Comparison of ENCODE assay signal across 27 cellular contexts in genomic region chr6:104700371-104701185, GRCh38.
A peak's percentile ranks its signal among the peaks of the same experiment; 100 is the strongest.
DNase-seq lines count a peak whose midpoint lies in the region; ATAC-seq and TF ChIP-seq lines count a peak whose summit lies in the region.
"Had no signal": no experiment of that assay in that cellular context is flagged by ENCODE, and none has a peak within 500 bp of the region (broad histone marks: within the 10 kb centered on the region; RNA-seq: fewer than 3 reads in every experiment).

No MANE protein-coding gene starts in this region.

- POLR2A ChIA-PET in WTC11 (lab: Charles Lee): no interaction called here

- H3K4me1 ChIP-seq in iPS DF 6.9 (ENCODE audit: control insufficient read depth, insufficient read depth, low read length): peaks cover 3% of the 10 kb centered on the region; the same call in 1 of the 2 replicates
- H3K4me1 ChIP-seq in HAP-1: no peaks in the 10 kb centered on the region
- H3K4me1 ChIP-seq: body of pancreas, Peyer's patch, sigmoid colon, tibial artery had no signal

- in situ Hi-C loops in Caki2 (cut with HindIII; ENCODE audit: low pct_unique_long_range_greater_than_20kb, low sequenced_read_pairs): no loop called here
- in situ Hi-C loops in HAP-1 (cut with MboI; ENCODE audit: low sequenced_read_pairs): no loop called here

- WGBS in iPS DF 6.9 (ENCODE audit: insufficient coverage, insufficient read length): no CpG with 5 or more reads among the region's 5 CpGs

- no peaks in the 10 kb centered on the region for H3K27me3 ChIP-seq in iPS DF 6.9 (ENCODE audit: control insufficient read depth, insufficient read depth, low read length)
- no peaks in the 10 kb centered on the region for H3K27me3 ChIP-seq in MG63
- H3K27me3 ChIP-seq in HAP-1 (ENCODE audit: low read depth): no peaks in the 10 kb centered on the region
- H3K27me3 ChIP-seq: body of pancreas, esophagus muscularis mucosa, Peyer's patch, sigmoid colon, tibial artery had no signal

- H3K27ac ChIP-seq in iPS DF 6.9 (ENCODE audit: low read length): peak overlapping the region; percentile 35
- H3K27ac ChIP-seq: body of pancreas, esophagus muscularis mucosa, Peyer's patch, sigmoid colon, tibial artery had no signal

- ATAC-seq in WTC11: no peak
- ATAC-seq: activated naive CD8-positive, alpha-beta T cell treated with anti-CD3 and anti-CD28 coated beads, Interleukin-2, amount 50 U/mL, for 24 hours; body of pancreas; left lobe of liver; stimulated activated naive CD8-positive, alpha-beta T cell treated with anti-CD3 and anti-CD28 coated beads, Interleukin-15, Interleukin-2, amounts not matched to agents 100 U/mL and 50 U/mL, for 24 hours had no signal

- H3K4me1 Mint-ChIP-seq in WTC11: peaks cover 9% of the 10 kb centered on the region; the same call in 1 of the 2 replicates
- peaks cover 33% of the 10 kb centered on the region for H3K4me1 Mint-ChIP-seq in nephron progenitor cell

- H3K36me3 Mint-ChIP-seq in WTC11: no peaks in the 10 kb centered on the region
- no peaks in the 10 kb centered on the region for H3K36me3 Mint-ChIP-seq in nephron progenitor cell (ENCODE audit: low read depth)
- H3K36me3 Mint-ChIP-seq: CD4-positive, alpha-beta memory T cell had no signal

- H3K9me3 Mint-ChIP-seq in WTC11 (no peaks in the 10 kb centered on the region), nephron progenitor cell (no peaks in the 10 kb centered on the region)
- H3K9me3 Mint-ChIP-seq: activated naive CD8-positive, alpha-beta T cell treated with anti-CD3 and anti-CD28 coated beads, Interleukin-2, amount 50 U/mL, for 24 hours; nephron had no signal

- DNase-seq in Caki2 (ENCODE audit: low read depth) (peak; percentile 35), WTC11 (ENCODE audit: low spot score) (no peak), iPS DF 6.9 (ENCODE audit: low read depth, low spot score) (no peak), nephron progenitor cell (no peak), amniotic stem cell (lab: John Stamatoyannopoulos, UW) (no peak), NOMO-1 treated with dmso at 0.1 percent for 144 hours (lab: John Stamatoyannopoulos, UW; ENCODE audit: unreplicated experiment) (no peak), MG63 (no peak), HAP-1 (ENCODE audit: low spot score in 2 of 2) (no peak)
- DNase-seq: activated CD4-positive, alpha-beta T cell treated with anti-CD3 and anti-CD28 coated beads for 1 hour; activated effector memory CD4-positive, alpha-beta T cell treated with anti-CD3 and anti-CD28 coated beads, Interleukin-2, amount 50 U/mL, for 16 hours; activated naive CD8-positive, alpha-beta T cell treated with anti-CD3 and anti-CD28 coated beads, Interleukin-2, amount 50 U/mL, for 24 hours; body of pancreas; CD4-positive, alpha-beta memory T cell; effector CD8-positive, alpha-beta T cell; NCI-H1694 treated with DMSO at 0.1 percent for 48 hours; NCI-H2171 treated with DMSO at 0.1 percent for 48 hours; NCI-H524; NK-92 treated with Interleukin-12 subunit alpha and Interleukin-12 subunit beta, amount 100 ng/mL, for 24 hours; Peyer's patch; posterior cingulate gyrus; sigmoid colon; stimulated activated naive CD8-positive, alpha-beta T cell treated with anti-CD3 and anti-CD28 coated beads, Interleukin-15, Interleukin-2, amounts not matched to agents 100 U/mL and 50 U/mL, for 24 hours; T-helper 1 cell; tibial artery had no signal

- no peak overlapping the region for H3K4me3 ChIP-seq in iPS DF 6.9 (ENCODE audit: low read length)
- H3K4me3 ChIP-seq in MG63: no peak overlapping the region
- no peak overlapping the region for H3K4me3 ChIP-seq in HAP-1
- H3K4me3 ChIP-seq: body of pancreas, esophagus muscularis mucosa, Peyer's patch, sigmoid colon, tibial artery had no signal

- H3K27ac Mint-ChIP-seq in WTC11 (peak overlapping the region; percentile 98), nephron progenitor cell (no peak overlapping the region)
- H3K27ac Mint-ChIP-seq: activated naive CD8-positive, alpha-beta T cell treated with anti-CD3 and anti-CD28 coated beads, Interleukin-2, amount 50 U/mL, for 24 hours; nephron had no signal

- no peak for TF ChIP-seq CTCF in WTC11 (IDR thresholded peaks at IDR 0.05)
- no peak for TF ChIP-seq CTCF in nephron progenitor cell (IDR thresholded peaks at IDR 0.05)

- H3K27me3 Mint-ChIP-seq in WTC11 (ENCODE audit: low read depth): no peaks in the 10 kb centered on the region
- no peaks in the 10 kb centered on the region for H3K27me3 Mint-ChIP-seq in nephron progenitor cell (ENCODE audit: low read depth, poor library complexity)
- H3K27me3 Mint-ChIP-seq: activated naive CD8-positive, alpha-beta T cell treated with anti-CD3 and anti-CD28 coated beads, Interleukin-2, amount 50 U/mL, for 24 hours; CD4-positive, alpha-beta memory T cell had no signal

- CTCF ChIA-PET in WTC11 (lab: Charles Lee): interaction anchor here (1.0 kb wide), 1 partner anchor 11 kb away, joined by 3 read pairs; no protein-coding TSS in a partner anchor

- no peaks in the 10 kb centered on the region for H3K9me3 ChIP-seq in iPS DF 6.9 (ENCODE audit: control insufficient read depth, insufficient read depth, low read length)
- no peaks in the 10 kb centered on the region for H3K9me3 ChIP-seq in MG63
- H3K9me3 ChIP-seq in HAP-1: no peaks in the 10 kb centered on the region
- H3K9me3 ChIP-seq: body of pancreas, esophagus muscularis mucosa, Peyer's patch, sigmoid colon, tibial artery had no signal

- H3K36me3 ChIP-seq in iPS DF 6.9 (ENCODE audit: control insufficient read depth, insufficient read depth, low read length) (no peaks in the 10 kb centered on the region), MG63 (no peaks in the 10 kb centered on the region), HAP-1 (replicated peaks) (no peaks in the 10 kb centered on the region)
- H3K36me3 ChIP-seq: esophagus muscularis mucosa, Peyer's patch, sigmoid colon, tibial artery had no signal

- H3K4me3 Mint-ChIP-seq in WTC11 (no peak overlapping the region), nephron progenitor cell (peak overlapping the region; percentile 24)
- H3K4me3 Mint-ChIP-seq: activated naive CD8-positive, alpha-beta T cell treated with anti-CD3 and anti-CD28 coated beads, Interleukin-2, amount 50 U/mL, for 24 hours; CD4-positive, alpha-beta memory T cell; nephron had no signal

TF ChIP-seq in WTC11, 78 proteins besides CTCF, POLR2A, EP300 and RAD21 (continues in another document):
- TF ChIP-seq E2F1 (CRISPR knock-in tag; IDR thresholded peaks at IDR 0.05) (no peak), ZNF281 (CRISPR knock-in tag; IDR thresholded peaks at IDR 0.05) (no peak), ZNF425 (CRISPR knock-in tag; conservative IDR thresholded peaks at IDR 0.05) (no peak), MXD4 (CRISPR knock-in tag; IDR thresholded peaks at IDR 0.05; ENCODE audit: borderline replicate concordance) (no peak), ETV6 (CRISPR knock-in tag; IDR thresholded peaks at IDR 0.05) (no peak), NR1H2 (CRISPR knock-in tag; IDR thresholded peaks at IDR 0.05) (no peak), JUN (CRISPR knock-in tag; IDR thresholded peaks at IDR 0.05) (no peak), NFE2L1 (CRISPR knock-in tag; IDR thresholded peaks at IDR 0.05) (no peak), CREM (CRISPR knock-in tag; IDR thresholded peaks at IDR 0.05) (no peak), PRRX2 (CRISPR knock-in tag; IDR thresholded peaks at IDR 0.05) (no peak), NR2C2 (CRISPR knock-in tag; IDR thresholded peaks at IDR 0.05) (no peak)
